Comparison of ENCODE assay signal across 14 cellular contexts in the genomic region with DNA sequence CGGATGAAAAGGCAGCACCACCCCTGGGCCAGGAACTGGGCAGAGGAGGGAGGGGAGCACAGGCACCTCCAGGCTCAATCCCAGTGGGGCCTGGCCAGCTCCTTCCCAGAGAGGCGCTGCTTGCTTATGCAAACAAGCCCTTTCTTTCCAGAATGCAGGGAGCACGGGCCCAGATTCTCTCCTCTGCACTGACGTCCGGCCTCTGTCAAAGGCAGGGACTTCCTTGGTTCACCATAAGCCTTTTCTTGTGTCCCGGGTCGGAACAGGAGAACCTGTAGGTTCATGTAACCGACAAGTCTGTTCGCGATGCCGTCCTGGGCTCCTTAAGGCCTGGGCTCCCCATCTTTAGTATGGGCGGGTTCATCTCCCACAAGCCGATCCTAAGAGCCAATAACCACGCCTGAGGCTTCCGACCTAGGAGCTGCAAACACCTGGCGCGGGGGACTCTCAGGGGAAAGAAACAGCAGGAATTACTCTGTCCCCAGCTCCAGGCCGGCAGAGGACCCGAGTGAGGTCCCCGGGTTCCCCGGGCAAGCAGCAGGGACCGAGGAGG. TPM values are rescaled to one million over a fixed set of nuclear protein-coding genes. Genes with fewer than 3 reads are reported as not detected.
A peak's percentile ranks its signal among the peaks of the same experiment; 100 is the strongest.
DNase-seq lines count a peak whose midpoint lies in the region; ATAC-seq lines count a peak whose summit lies in the region.
"Had no signal": no experiment of that assay in that cellular context is flagged by ENCODE, and none has a peak within 500 bp of the region (broad histone marks: within the 10 kb centered on the region; RNA-seq: fewer than 3 reads in every experiment).

No MANE protein-coding gene starts in this region.

- H3K9ac ChIP-seq in NT2/D1 (ENCODE audit: insufficient read length, low read depth) (peak overlapping the region; percentile 42), iPS-20b (ENCODE audit: low read depth, low read length) (no peak overlapping the region)

- no peak overlapping the region for H3K27ac Mint-ChIP-seq in activated naive CD8-positive, alpha-beta T cell
- no peak overlapping the region for H3K27ac Mint-ChIP-seq in activated naive CD8-positive, alpha-beta T cell treated with anti-CD3 and anti-CD28 coated beads, Interleukin-2, amount 50 U/mL, for 24 hours
- no peak overlapping the region for H3K27ac Mint-ChIP-seq in stimulated activated naive CD8-positive, alpha-beta T cell treated with anti-CD3 and anti-CD28 coated beads, Interleukin-15, amount 100 ng/mL, for 72 hours
- H3K27ac Mint-ChIP-seq in activated CD8-positive, alpha-beta memory T cell treated with anti-CD3 and anti-CD28 coated beads, Interleukin-2, amount 10 ng/mL, durations not matched to agents 7 days and 5 days, result no peak overlapping the region

- DNase-seq in activated naive CD8-positive, alpha-beta T cell treated with anti-CD3 and anti-CD28 coated beads, Interleukin-2, amount 50 U/mL, for 24 hours, result no peak
- peak; percentile 23 for DNase-seq in NT2/D1 (ENCODE audit: low read depth, low spot score)
- DNase-seq in stimulated activated naive CD8-positive, alpha-beta T cell treated with anti-CD3 and anti-CD28 coated beads, Interleukin-15, amount 100 ng/mL, for 72 hours, result no peak
- DNase-seq in activated CD8-positive, alpha-beta memory T cell treated with anti-CD3 and anti-CD28 coated beads, Interleukin-2, amount 10 ng/mL, durations not matched to agents 7 days and 5 days, result no peak
- DNase-seq in superior temporal gyrus (ENCODE audit: extremely low spot score), result no peak
- DNase-seq: activated CD4-positive, alpha-beta T cell treated with anti-CD3 and anti-CD28 coated beads, Interleukin-2, amount 50 U/mL, for 48 hours; lower lobe of right lung had no signal

- H3K4me1 Mint-ChIP-seq in activated naive CD8-positive, alpha-beta T cell (ENCODE audit: low read depth), result peaks cover 21% of the 10 kb centered on the region
- H3K4me1 Mint-ChIP-seq in activated naive CD8-positive, alpha-beta T cell treated with anti-CD3 and anti-CD28 coated beads, Interleukin-2, amount 50 U/mL, for 24 hours, result peaks cover 24% of the 10 kb centered on the region
- H3K4me1 Mint-ChIP-seq in stimulated activated naive CD8-positive, alpha-beta T cell treated with anti-CD3 and anti-CD28 coated beads, Interleukin-15, amount 100 ng/mL, for 72 hours, result peaks cover 36% of the 10 kb centered on the region
- peaks cover 5% of the 10 kb centered on the region for H3K4me1 Mint-ChIP-seq in activated CD8-positive, alpha-beta memory T cell treated with anti-CD3 and anti-CD28 coated beads, Interleukin-2, amount 10 ng/mL, durations not matched to agents 7 days and 5 days

- peaks cover 16% of the 10 kb centered on the region for H3K4me1 ChIP-seq in NT2/D1 (ENCODE audit: insufficient read depth, insufficient read length)
- H3K4me1 ChIP-seq in iPS-20b (ENCODE audit: insufficient read depth, low read length), result peaks cover 8% of the 10 kb centered on the region; the same call in 1 of the 2 replicates

- H3K36me3 Mint-ChIP-seq in activated naive CD8-positive, alpha-beta T cell, result no peaks in the 10 kb centered on the region
- H3K36me3 Mint-ChIP-seq in activated naive CD8-positive, alpha-beta T cell treated with anti-CD3 and anti-CD28 coated beads, Interleukin-2, amount 50 U/mL, for 24 hours (ENCODE audit: low read depth), result no peaks in the 10 kb centered on the region
- H3K36me3 Mint-ChIP-seq in activated CD8-positive, alpha-beta memory T cell treated with anti-CD3 and anti-CD28 coated beads, Interleukin-2, amount 10 ng/mL, durations not matched to agents 7 days and 5 days, result no peaks in the 10 kb centered on the region

- H3K9me3 ChIP-seq in NT2/D1 (ENCODE audit: insufficient read depth, low read length), result no peaks in the 10 kb centered on the region
- H3K9me3 ChIP-seq in iPS-20b (ENCODE audit: insufficient read depth, low read depth, low read length), result no peaks in the 10 kb centered on the region
- H3K9me3 ChIP-seq: lower lobe of right lung had no signal

- H3K36me3 ChIP-seq in NT2/D1 (ENCODE audit: insufficient read depth, insufficient read length, low read length) (no peaks in the 10 kb centered on the region), iPS-20b (ENCODE audit: insufficient read depth, low read depth, low read length) (no peaks in the 10 kb centered on the region)
- H3K36me3 ChIP-seq: cardiac muscle cell, lower lobe of right lung had no signal

- H3K9me3 Mint-ChIP-seq in activated naive CD8-positive, alpha-beta T cell (ENCODE audit: low read depth), result no peaks in the 10 kb centered on the region
- H3K9me3 Mint-ChIP-seq in activated naive CD8-positive, alpha-beta T cell treated with anti-CD3 and anti-CD28 coated beads, Interleukin-2, amount 50 U/mL, for 24 hours, result no peaks in the 10 kb centered on the region
- H3K9me3 Mint-ChIP-seq in stimulated activated naive CD8-positive, alpha-beta T cell treated with anti-CD3 and anti-CD28 coated beads, Interleukin-15, amount 100 ng/mL, for 72 hours, result no peaks in the 10 kb centered on the region
- H3K9me3 Mint-ChIP-seq in activated CD8-positive, alpha-beta memory T cell treated with anti-CD3 and anti-CD28 coated beads, Interleukin-2, amount 10 ng/mL, durations not matched to agents 7 days and 5 days (ENCODE audit: low read depth), result no peaks in the 10 kb centered on the region

- H3K4me3 ChIP-seq in NT2/D1 (ENCODE audit: insufficient read length, low read depth), result peak overlapping the region; percentile 8
- peak overlapping the region; percentile 48; the same call in 1 of the 2 replicates for H3K4me3 ChIP-seq in iPS-20b (ENCODE audit: low read length)
- H3K4me3 ChIP-seq: GM12878, lower lobe of right lung had no signal

- peaks cover 48% of the 10 kb centered on the region for H3K27me3 ChIP-seq in NT2/D1 (ENCODE audit: insufficient read depth, insufficient read length)
- H3K27me3 ChIP-seq in iPS-20b (ENCODE audit: insufficient read depth, low read length), result peaks cover 84% of the 10 kb centered on the region

- H3K27me3 Mint-ChIP-seq in activated naive CD8-positive, alpha-beta T cell, result peaks cover 19% of the 10 kb centered on the region
- H3K27me3 Mint-ChIP-seq in activated naive CD8-positive, alpha-beta T cell treated with anti-CD3 and anti-CD28 coated beads, Interleukin-2, amount 50 U/mL, for 24 hours, result peaks cover 48% of the 10 kb centered on the region
- peaks cover 70% of the 10 kb centered on the region for H3K27me3 Mint-ChIP-seq in stimulated activated naive CD8-positive, alpha-beta T cell treated with anti-CD3 and anti-CD28 coated beads, Interleukin-15, amount 100 ng/mL, for 72 hours
- H3K27me3 Mint-ChIP-seq in activated CD8-positive, alpha-beta memory T cell treated with anti-CD3 and anti-CD28 coated beads, Interleukin-2, amount 10 ng/mL, durations not matched to agents 7 days and 5 days, result peaks cover 55% of the 10 kb centered on the region

- CTCF ChIA-PET in activated CD8-positive, alpha-beta memory T cell treated with anti-CD3 and anti-CD28 coated beads, Interleukin-2, amount 10 ng/mL, durations not matched to agents 7 days and 5 days (lab: Charles Lee), result interaction anchor here (0.9 to 4.3 kb wide), 12 partner anchors 15 to 223 kb away, joined by 3 to 28 read pairs (median 8); a partner anchor contains a TSS

- H3K4me3 Mint-ChIP-seq in activated naive CD8-positive, alpha-beta T cell, result peak overlapping the region; percentile 46
- no peak overlapping the region for H3K4me3 Mint-ChIP-seq in activated naive CD8-positive, alpha-beta T cell treated with anti-CD3 and anti-CD28 coated beads, Interleukin-2, amount 50 U/mL, for 24 hours
- peak overlapping the region; percentile 32 to 73 for H3K4me3 Mint-ChIP-seq in stimulated activated naive CD8-positive, alpha-beta T cell treated with anti-CD3 and anti-CD28 coated beads, Interleukin-15, amount 100 ng/mL, for 72 hours
- H3K4me3 Mint-ChIP-seq in activated CD8-positive, alpha-beta memory T cell treated with anti-CD3 and anti-CD28 coated beads, Interleukin-2, amount 10 ng/mL, durations not matched to agents 7 days and 5 days, result no peak overlapping the region

- no peak for ATAC-seq in activated naive CD8-positive, alpha-beta T cell treated with anti-CD3 and anti-CD28 coated beads, Interleukin-2, amount 50 U/mL, for 24 hours
- ATAC-seq in stimulated activated naive CD8-positive, alpha-beta T cell treated with anti-CD3 and anti-CD28 coated beads, Interleukin-15, amount 100 ng/mL, for 72 hours, result no peak
- ATAC-seq in HG02938 (IDR thresholded peaks at IDR 0.05; ENCODE audit: unreplicated experiment), result no peak
- no peak for ATAC-seq in activated CD8-positive, alpha-beta memory T cell treated with anti-CD3 and anti-CD28 coated beads, Interleukin-2, amount 10 ng/mL, durations not matched to agents 7 days and 5 days

- H3K27ac ChIP-seq in iPS-20b (ENCODE audit: low read length), result no peak overlapping the region
- H3K27ac ChIP-seq: cardiac muscle cell, epithelial cell of prostate, lower lobe of right lung, RWPE1 had no signal

RNA-seq across cellular contexts. Expression of a gene that starts 16.3 kb away (rescaled TPM):
- under 1 TPM; 0.23 TPM for total RNA-seq in activated CD8-positive, alpha-beta memory T cell treated with anti-CD3 and anti-CD28 coated beads, Interleukin-2, amount 10 ng/mL, durations not matched to agents 7 days and 5 days
- total RNA-seq: cardiac muscle cell had no signal

RNA-seq across cellular contexts. Expression of a gene that starts 30.9 kb away (rescaled TPM):
- 1 to 10 TPM; 5.3 to 6.8 TPM for total RNA-seq in activated CD8-positive, alpha-beta memory T cell treated with anti-CD3 and anti-CD28 coated beads, Interleukin-2, amount 10 ng/mL, durations not matched to agents 7 days and 5 days

RNA-seq across cellular contexts. Expression of a gene that starts 49.8 kb away (rescaled TPM):
- 1 to 10 TPM; 6.8 to 8.6 TPM for total RNA-seq in activated CD8-positive, alpha-beta memory T cell treated with anti-CD3 and anti-CD28 coated beads, Interleukin-2, amount 10 ng/mL, durations not matched to agents 7 days and 5 days

Comparison
In these comparisons a context has a peak if more than half of its experiments do, and no peak if none do; other contexts are left out.
1. H3K4me3 Mint-ChIP-seq: peak in activated naive CD8-positive, alpha-beta T cell (single experiment) and stimulated activated naive CD8-positive, alpha-beta T cell treated with anti-CD3 and anti-CD28 coated beads, Interleukin-15, amount 100 ng/mL, for 72 hours (2 of 2); none in activated naive CD8-positive, alpha-beta T cell treated with anti-CD3 and anti-CD28 coated beads, Interleukin-2, amount 50 U/mL, for 24 hours (single experiment) and activated CD8-positive, alpha-beta memory T cell treated with anti-CD3 and anti-CD28 coated beads, Interleukin-2, amount 10 ng/mL, durations not matched to agents 7 days and 5 days (single experiment).